17 cellular contexts compared by ENCODE assay signal in genomic region chr13:42101821-42102580, GRCh38. TPM values are rescaled to one million over a fixed set of nuclear protein-coding genes. Genes with fewer than 3 reads are reported as not detected.
DNase-seq lines count a peak whose midpoint lies in the region; TF ChIP-seq lines count a peak whose summit lies in the region.
"Had no signal": no experiment of that assay in that cellular context is flagged by ENCODE, and none has a peak within 500 bp of the region (broad histone marks: within the 10 kb centered on the region; RNA-seq: fewer than 3 reads in every experiment).

No MANE protein-coding gene starts in this region.

- no peak overlapping the region for H2AFZ ChIP-seq in osteoblast (ENCODE audit: low read length)

- H3K4me2 ChIP-seq in osteoblast (ENCODE audit: insufficient read depth, low read length), result no peak overlapping the region

- H3K36me3 ChIP-seq in osteoblast (ENCODE audit: insufficient read depth, low read length), result no peaks in the 10 kb centered on the region
- no peaks in the 10 kb centered on the region for H3K36me3 ChIP-seq in H7 (replicated peaks; ENCODE audit: control insufficient read depth, insufficient read depth, low read length)
- H3K36me3 ChIP-seq: right lobe of liver had no signal

- no peaks in the 10 kb centered on the region for H3K27me3 ChIP-seq in osteoblast (ENCODE audit: insufficient read depth, low read length)
- H3K27me3 ChIP-seq in H7 (ENCODE audit: control insufficient read depth, insufficient read depth, low read length), result no peaks in the 10 kb centered on the region
- H3K27me3 ChIP-seq: right lobe of liver had no signal

- TF ChIP-seq CTCF in osteoblast (IDR thresholded peaks at IDR 0.05; ENCODE audit: extremely low read depth, low read depth, low read length), result no peak

- no peak overlapping the region for H3K4me3 ChIP-seq in osteoblast (ENCODE audit: insufficient read depth, low read length)
- no peak overlapping the region for H3K4me3 ChIP-seq in H7 (ENCODE audit: insufficient read depth, low read depth, low read length)
- H3K4me3 ChIP-seq: right lobe of liver had no signal

- peaks cover 15% of the 10 kb centered on the region for H3K4me1 ChIP-seq in osteoblast (ENCODE audit: insufficient read depth, low read length)
- H3K4me1 ChIP-seq: right lobe of liver had no signal

- no peaks in the 10 kb centered on the region for H4K20me1 ChIP-seq in osteoblast (ENCODE audit: insufficient read depth, low read length)

- no peak overlapping the region for H3K27ac ChIP-seq in osteoblast (ENCODE audit: low read depth, low read length)
- H3K27ac ChIP-seq: HL-60, right lobe of liver had no signal

- DNase-seq in NCI-H748 (lab: John Stamatoyannopoulos, UW; ENCODE audit: unreplicated experiment) (peak; percentile 75), NCI-H748 treated with DMSO at 0.1 percent for 48 hours (lab: John Stamatoyannopoulos, UW) (no peak), M059J (ENCODE audit: low read depth) (peak; percentile 52), SHP77 treated with DMSO at 0.1 percent for 48 hours (lab: John Stamatoyannopoulos, UW) (peak; percentile 46), osteoblast (ENCODE audit: insufficient read length, low spot score, missing footprints) (peak; percentile 31), DMS153 (lab: John Stamatoyannopoulos, UW) (no peak), MV-4-11 (lab: John Stamatoyannopoulos, UW) (no peak), H7 (no peak)
- DNase-seq: effector memory CD8-positive, alpha-beta T cell; GF-D8; Karpas-422; NCI-H1930; nephron progenitor cell; OCI-M1; right lobe of liver; stimulated activated CD4-positive, alpha-beta T cell treated with anti-CD3 and anti-CD28 coated beads, Interleukin-2, amount 100 ng/mL, for 24 hours had no signal

- no peaks in the 10 kb centered on the region for H3K9me3 ChIP-seq in osteoblast (ENCODE audit: low read depth, low read length)
- H3K9me3 ChIP-seq: right lobe of liver had no signal

- peaks cover 17% of the 10 kb centered on the region for H3K79me2 ChIP-seq in osteoblast (ENCODE audit: insufficient read depth, low read length)

RNA-seq across cellular contexts. Expression of gene DGKH, which starts 53.6 kb away (rescaled TPM):
- 3.4 and 5.0 TPM in 2 replicates for total RNA-seq in M059J (2014; rRNA removed; shearing (Covaris generic))
- total RNA-seq in osteoblast, result 8.7 and 11.8 TPM in 2 replicates
- 3.7 and 4.2 TPM in 2 replicates for total RNA-seq in H7 (2014; rRNA removed; shearing (Covaris generic))

Comparison
In these comparisons a context has a peak if more than half of its experiments do, and no peak if none do; other contexts are left out.
1. DNase-seq: peak in NCI-H748 (single experiment), M059J (single experiment), SHP77 treated with DMSO at 0.1 percent for 48 hours (single experiment) and osteoblast (single experiment); none in NCI-H748 treated with DMSO at 0.1 percent for 48 hours (single experiment), DMS153 (single experiment), MV-4-11 (single experiment) and H7 (single experiment).